Comparison of ENCODE assay signal across 28 cellular contexts in genomic region chr10:123562387-123562786, GRCh38.
"Had no signal": no experiment of that assay in that cellular context is flagged by ENCODE, and none has a peak within 500 bp of the region (broad histone marks: within the 10 kb centered on the region; RNA-seq: fewer than 3 reads in every experiment).

No MANE protein-coding gene starts in this region.

- H3K27ac ChIP-seq: epithelial cell of prostate, esophagus squamous epithelium, right atrium auricular region, stomach, tibial artery had no signal

- H3K9me3 ChIP-seq: esophagus squamous epithelium, right atrium auricular region, stomach, tibial artery had no signal

- H3K27ac Mint-ChIP-seq: activated CD4-positive, alpha-beta T cell treated with anti-CD3 and anti-CD28 coated beads for 36 hours; activated CD8-positive, alpha-beta T cell treated with anti-CD3 and anti-CD28 coated beads, Interleukin-2, amount 10 ng/mL, durations not matched to agents 7 days and 5 days; activated naive CD4-positive, alpha-beta T cell treated with anti-CD3 and anti-CD28 coated beads, Interleukin-2, amount 50 U/mL, for 24 hours; activated naive CD8-positive, alpha-beta T cell treated with anti-CD3 and anti-CD28 coated beads, Interleukin-2, amount 50 U/mL, for 24 hours; activated T-cell treated with anti-CD3 and anti-CD28 coated beads, Interleukin-2, amount 50 U/mL, for 24 hours; activated T-helper 17 cell treated with anti-CD3 and anti-CD28 coated beads, Interleukin-2, amount 50 U/mL, for 72 hours; dendritic cell treated with granulocyte-macrophage colony-stimulating factor and Interleukin-4, amounts not matched to agents 40 ng/mL and 50 ng/mL, for 4 days; mesothelial cell of epicardium; nephron progenitor cell; stimulated activated naive B cell treated with anti-CD40 and anti-IgM and Interleukin-4, amounts not matched to agents 10 μg/mL and 1 μg/mL and 100 μg/mL, for 72 hours; T-cell had no signal

- H3K9me3 Mint-ChIP-seq: activated naive CD4-positive, alpha-beta T cell treated with anti-CD3 and anti-CD28 coated beads, Interleukin-2, amount 50 U/mL, for 24 hours; activated naive CD8-positive, alpha-beta T cell treated with anti-CD3 and anti-CD28 coated beads, Interleukin-2, amount 50 U/mL, for 24 hours; activated T-cell treated with anti-CD3 and anti-CD28 coated beads, Interleukin-2, amount 50 U/mL, for 24 hours; activated T-helper 17 cell treated with anti-CD3 and anti-CD28 coated beads, Interleukin-2, amount 50 U/mL, for 72 hours; dendritic cell treated with granulocyte-macrophage colony-stimulating factor and Interleukin-4, amounts not matched to agents 40 ng/mL and 50 ng/mL, for 4 days; mesothelial cell of epicardium; nephron progenitor cell; stimulated activated naive B cell treated with anti-CD40 and anti-IgM and Interleukin-4, amounts not matched to agents 10 μg/mL and 1 μg/mL and 100 μg/mL, for 72 hours; T-cell had no signal

- H3K4me1 Mint-ChIP-seq: activated CD4-positive, alpha-beta T cell treated with anti-CD3 and anti-CD28 coated beads for 36 hours; activated naive CD4-positive, alpha-beta T cell treated with anti-CD3 and anti-CD28 coated beads, Interleukin-2, amount 50 U/mL, for 24 hours; activated naive CD8-positive, alpha-beta T cell treated with anti-CD3 and anti-CD28 coated beads, Interleukin-2, amount 50 U/mL, for 24 hours; activated T-helper 17 cell treated with anti-CD3 and anti-CD28 coated beads, Interleukin-2, amount 50 U/mL, for 72 hours; mesothelial cell of epicardium; T-cell had no signal

- H3K27me3 ChIP-seq: right atrium auricular region had no signal

- H3K4me1 ChIP-seq: right atrium auricular region had no signal

- H3K36me3 Mint-ChIP-seq: activated naive CD4-positive, alpha-beta T cell treated with anti-CD3 and anti-CD28 coated beads, Interleukin-2, amount 50 U/mL, for 24 hours; mesothelial cell of epicardium; naive B cell; T-cell had no signal

- ATAC-seq: activated CD4-positive, alpha-beta T cell treated with anti-CD3 and anti-CD28 coated beads for 36 hours; activated CD8-positive, alpha-beta T cell treated with anti-CD3 and anti-CD28 coated beads, Interleukin-2, amount 10 ng/mL, durations not matched to agents 7 days and 5 days; activated naive CD8-positive, alpha-beta T cell treated with anti-CD3 and anti-CD28 coated beads, Interleukin-2, amount 50 U/mL, for 24 hours; activated T-helper 17 cell treated with anti-CD3 and anti-CD28 coated beads, Interleukin-2, amount 50 U/mL, for 72 hours; stimulated activated naive B cell treated with anti-CD40 and anti-IgM and Interleukin-4, amounts not matched to agents 10 μg/mL and 1 μg/mL and 100 μg/mL, for 72 hours; T-cell had no signal

- DNase-seq: activated CD4-positive, alpha-beta T cell treated with anti-CD3 and anti-CD28 coated beads for 36 hours; activated CD4-positive, CD25-positive, alpha-beta regulatory T cell; activated CD8-positive, alpha-beta T cell treated with anti-CD3 and anti-CD28 coated beads, Interleukin-2, amount 10 ng/mL, durations not matched to agents 7 days and 5 days; activated gamma-delta T cell treated with Interleukin-2 at 50 U/mL for 16 hours; activated naive CD8-positive, alpha-beta T cell treated with anti-CD3 and anti-CD28 coated beads, Interleukin-2, amount 50 U/mL, for 24 hours; activated T-cell treated with anti-CD3 and anti-CD28 coated beads, Interleukin-2, amount 50 U/mL, for 24 hours; amygdala; caudate nucleus; effector CD4-positive, alpha-beta T cell; esophagus squamous epithelium; foreskin melanocyte; glutamatergic neuron; mammary epithelial cell; naive B cell; nephron progenitor cell; occipital lobe; stimulated activated CD4-positive, alpha-beta T cell treated with anti-CD3 and anti-CD28 coated beads, Interleukin-15, amount 100 ng/mL, for 24 hours; stimulated activated CD4-positive, alpha-beta T cell treated with anti-CD3 and anti-CD28 coated beads, Interleukin-2, amount 100 ng/mL, for 24 hours; stimulated activated naive B cell treated with anti-CD40 and anti-IgM and Interleukin-4, amounts not matched to agents 10 μg/mL and 1 μg/mL and 100 μg/mL, for 72 hours; stomach; tibial artery had no signal

- H3K4me3 Mint-ChIP-seq: activated CD4-positive, alpha-beta T cell treated with anti-CD3 and anti-CD28 coated beads for 36 hours; activated CD8-positive, alpha-beta T cell treated with anti-CD3 and anti-CD28 coated beads, Interleukin-2, amount 10 ng/mL, durations not matched to agents 7 days and 5 days; activated naive CD4-positive, alpha-beta T cell treated with anti-CD3 and anti-CD28 coated beads, Interleukin-2, amount 50 U/mL, for 24 hours; activated naive CD8-positive, alpha-beta T cell treated with anti-CD3 and anti-CD28 coated beads, Interleukin-2, amount 50 U/mL, for 24 hours; activated T-cell treated with anti-CD3 and anti-CD28 coated beads, Interleukin-2, amount 50 U/mL, for 24 hours; activated T-helper 17 cell treated with anti-CD3 and anti-CD28 coated beads, Interleukin-2, amount 50 U/mL, for 72 hours; dendritic cell treated with granulocyte-macrophage colony-stimulating factor and Interleukin-4, amounts not matched to agents 40 ng/mL and 50 ng/mL, for 4 days; mesothelial cell of epicardium; naive B cell; nephron progenitor cell; stimulated activated naive B cell treated with anti-CD40 and anti-IgM and Interleukin-4, amounts not matched to agents 10 μg/mL and 1 μg/mL and 100 μg/mL, for 72 hours; T-cell had no signal
